1 cellular context compared by ENCODE assay signal in genomic region chr2:233553366-233553765, GRCh38.
TF ChIP-seq lines count a peak whose summit lies in the region.

No MANE protein-coding gene starts in this region.

TF ChIP-seq in A549, 52 proteins besides CTCF, POLR2A, EP300 and RAD21 (continued from another document):
- TF ChIP-seq MAX (IDR thresholded peaks at IDR 0.05) (no peak), FOSB (CRISPR knock-in tag; IDR thresholded peaks at IDR 0.05) (no peak), ZFP36 (IDR thresholded peaks at IDR 0.05; ENCODE audit: borderline replicate concordance, partially characterized antibody) (no peak), SMC3 (IDR thresholded peaks at IDR 0.05) (no peak), GATA3 (IDR thresholded peaks at IDR 0.05; ENCODE audit: borderline replicate concordance) (no peak), KDM1A (IDR thresholded peaks at IDR 0.05; ENCODE audit: low read depth) (no peak), CEBPB (IDR thresholded peaks at IDR 0.05) (no peak), CBX8 (IDR thresholded peaks at IDR 0.05) (no peak)
